In the genomic region with DNA sequence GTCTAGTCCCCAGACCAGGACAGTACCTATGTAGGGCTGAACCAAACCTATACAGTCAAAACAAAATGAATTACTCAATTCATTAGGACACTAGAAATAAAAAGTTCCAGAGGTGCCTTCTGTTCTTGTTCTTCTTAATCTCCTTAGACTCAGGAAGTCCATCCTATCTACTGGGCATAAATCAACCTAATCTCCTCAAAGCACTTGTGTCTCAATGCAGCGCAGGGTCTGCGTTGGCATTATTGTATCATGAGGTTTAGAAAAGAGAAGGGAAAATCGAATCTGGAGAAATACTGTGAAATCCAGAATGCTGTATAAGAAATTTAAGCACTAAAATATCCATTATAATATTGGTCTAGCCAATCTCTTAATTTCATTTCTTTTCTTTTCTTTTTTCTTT, we compare ENCODE assay signal across 32 cellular contexts. TPM values are rescaled to one million over a fixed set of nuclear protein-coding genes. Genes with fewer than 3 reads are reported as not detected.
"Had no signal": no experiment of that assay in that cellular context is flagged by ENCODE, and none has a peak within 500 bp of the region (broad histone marks: within the 10 kb centered on the region; RNA-seq: fewer than 3 reads in every experiment).

No MANE protein-coding gene starts in this region.

- H3K4me3 ChIP-seq: esophagus squamous epithelium, lower lobe of right lung, ovary, psoas muscle, skin epidermis, spleen, testis, tibial nerve, upper lobe of right lung, uterus had no signal

- H3K27me3 ChIP-seq: ovary, testis, tibial nerve, upper lobe of right lung, uterus had no signal

- H3K36me3 ChIP-seq: esophagus squamous epithelium, lower lobe of right lung, ovary, spleen, tibial nerve, upper lobe of right lung, uterus had no signal

- ATAC-seq: effector memory CD8-positive, alpha-beta T cell; left ventricle myocardium superior; lower lobe of right lung; naive thymus-derived CD8-positive, alpha-beta T cell; psoas muscle; right cardiac atrium; stimulated activated memory B cell treated with anti-CD40 and anti-IgM and Interleukin-4, amounts not matched to agents 10 μg/mL and 1 μg/mL and 100 μg/mL, for 72 hours; stimulated activated naive CD8-positive, alpha-beta T cell treated with anti-CD3 and anti-CD28 coated beads, Interleukin-15, Interleukin-2, amounts not matched to agents 100 U/mL and 50 U/mL, for 24 hours; upper lobe of right lung had no signal

- FAIRE-seq: endometrium, frontal cortex, keratinocyte had no signal

- H3K27ac ChIP-seq: esophagus squamous epithelium, lower lobe of right lung, ovary, psoas muscle, skin epidermis, spleen, testis, tibial nerve, upper lobe of right lung, uterus had no signal

- DNase-seq: cortex of kidney; effector memory CD8-positive, alpha-beta T cell; erythroblast; esophagus squamous epithelium; head of caudate nucleus; left ventricle myocardium superior; lower lobe of right lung; naive thymus-derived CD8-positive, alpha-beta T cell; nephron progenitor cell; nucleus accumbens; ovary; posterior cingulate gyrus; psoas muscle; right cardiac atrium; spleen; stimulated activated CD4-positive, alpha-beta T cell treated with anti-CD3 and anti-CD28 coated beads, Interleukin-4, amount 100 ng/mL, for 4 hours; stimulated activated naive CD8-positive, alpha-beta T cell treated with anti-CD3 and anti-CD28 coated beads, Interleukin-15, Interleukin-2, amounts not matched to agents 100 U/mL and 50 U/mL, for 24 hours; substantia nigra; testis; upper lobe of right lung; uterus had no signal

- H3K9me3 ChIP-seq: esophagus squamous epithelium, lower lobe of right lung, ovary, psoas muscle, spleen, testis, tibial nerve, upper lobe of right lung, uterus had no signal

- H3K4me1 ChIP-seq: esophagus squamous epithelium, lower lobe of right lung, psoas muscle, spleen, testis, tibial nerve, upper lobe of right lung, uterus had no signal

RNA-seq across cellular contexts. Expression of gene OR10V1, which starts 2.4 kb away (rescaled TPM):
- total RNA-seq: dermis microvascular lymphatic vessel endothelial cell; esophagus squamous epithelium; frontal cortex; glomerular endothelial cell; left ventricle myocardium superior; lower lobe of right lung; mesenteric fat pad; myocyte; naive thymus-derived CD8-positive, alpha-beta T cell; ovary; psoas muscle; renal cortical epithelial cell; right cardiac atrium; spleen; tibial nerve; upper lobe of right lung; uterus had no signal
- polyA plus RNA-seq: keratinocyte; naive thymus-derived CD8-positive, alpha-beta T cell; ovary; psoas muscle; right cardiac atrium; spleen had no signal
